25 cellular contexts compared by ENCODE assay signal in the genomic region with DNA sequence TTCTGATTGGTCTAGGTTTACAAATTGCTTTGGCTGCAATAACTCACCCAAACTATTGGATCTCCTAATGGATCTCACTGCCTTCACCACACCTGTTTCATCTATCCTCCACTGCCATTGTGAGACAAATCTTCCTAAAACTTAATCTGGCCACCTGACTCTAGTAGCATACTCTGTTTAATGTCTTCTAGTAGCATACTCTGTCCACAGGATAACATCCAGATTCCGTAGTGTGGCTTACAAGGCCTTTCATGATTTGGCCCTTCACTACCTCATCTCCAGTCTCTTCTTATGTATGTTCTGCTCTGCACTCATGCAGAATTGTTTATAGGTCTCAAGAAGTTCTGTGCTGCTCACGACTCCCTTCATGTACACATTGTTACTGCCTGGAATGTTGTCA. TPM values are rescaled to one million over a fixed set of nuclear protein-coding genes. Genes with fewer than 3 reads are reported as not detected.
"Had no signal": no experiment of that assay in that cellular context is flagged by ENCODE, and none has a peak within 500 bp of the region (broad histone marks: within the 10 kb centered on the region; RNA-seq: fewer than 3 reads in every experiment).

No MANE protein-coding gene starts in this region.

- H3K27ac ChIP-seq: colonic mucosa, esophagus muscularis mucosa, foreskin keratinocyte, gastroesophageal sphincter, heart left ventricle, hepatocyte, left lung, lower lobe of right lung had no signal

- H3K36me3 ChIP-seq: colonic mucosa, esophagus muscularis mucosa, gastroesophageal sphincter, heart left ventricle, left lung had no signal

- H3K27me3 Mint-ChIP-seq: effector memory CD8-positive, alpha-beta T cell had no signal

- H3K36me3 Mint-ChIP-seq: immature natural killer cell, mesothelial cell of epicardium had no signal

- DNase-seq: colonic mucosa; cortex of kidney; effector CD8-positive, alpha-beta T cell; effector memory CD8-positive, alpha-beta T cell; foreskin keratinocyte; heart left ventricle; hypothalamus; immature natural killer cell; islet precursor cell; kidney; kidney glomerular epithelial cell; left colon; left ventricle myocardium superior; lower lobe of right lung; mesenchymal stem cell; mucosa of descending colon had no signal

- H3K27me3 ChIP-seq: colonic mucosa, esophagus muscularis mucosa, foreskin keratinocyte, gastroesophageal sphincter, heart left ventricle, hepatocyte, left lung had no signal

- H3K4me2 ChIP-seq: hepatocyte had no signal

- H3K9me3 Mint-ChIP-seq: dendritic cell treated with granulocyte-macrophage colony-stimulating factor and Interleukin-4, amounts not matched to agents 40 ng/mL and 50 ng/mL, for 4 days; effector memory CD8-positive, alpha-beta T cell; immature natural killer cell had no signal

- H3K4me3 ChIP-seq: colonic mucosa, esophagus muscularis mucosa, gastroesophageal sphincter, heart left ventricle, hepatocyte, left lung, lower lobe of right lung, mucosa of descending colon had no signal

- ATAC-seq: effector memory CD8-positive, alpha-beta T cell; foreskin keratinocyte; gastroesophageal sphincter; heart left ventricle; left colon; left ventricle myocardium superior; mucosa of descending colon had no signal

- H2AFZ ChIP-seq: hepatocyte had no signal

- H3K4me1 ChIP-seq: colonic mucosa, esophagus muscularis mucosa, foreskin keratinocyte, gastroesophageal sphincter, heart left ventricle had no signal

- H3K4me3 Mint-ChIP-seq: dendritic cell treated with granulocyte-macrophage colony-stimulating factor and Interleukin-4, amounts not matched to agents 40 ng/mL and 50 ng/mL, for 4 days; effector memory CD8-positive, alpha-beta T cell; immature natural killer cell; mesothelial cell of epicardium had no signal

- FAIRE-seq: endothelial cell of umbilical vein, frontal cortex, kidney had no signal

- H3K79me2 ChIP-seq: hepatocyte had no signal

- H3K9me3 ChIP-seq: colonic mucosa, esophagus muscularis mucosa, gastroesophageal sphincter, heart left ventricle, left lung, lower lobe of right lung, mucosa of descending colon had no signal

- H3K4me1 Mint-ChIP-seq: immature natural killer cell, mesothelial cell of epicardium had no signal

- H3K27ac Mint-ChIP-seq: dendritic cell treated with granulocyte-macrophage colony-stimulating factor and Interleukin-4, amounts not matched to agents 40 ng/mL and 50 ng/mL, for 4 days; effector memory CD8-positive, alpha-beta T cell; immature natural killer cell; mesothelial cell of epicardium had no signal

RNA-seq across cellular contexts. Expression of a gene that starts 10.0 kb away (rescaled TPM):
- total RNA-seq: endothelial cell of umbilical vein, lung microvascular endothelial cell had no signal
